Comparison of ENCODE assay signal across 18 cellular contexts in genomic region chr2:190090148-190090547, GRCh38. TPM values are rescaled to one million over a fixed set of nuclear protein-coding genes. Genes with fewer than 3 reads are reported as not detected.
"Had no signal": no experiment of that assay in that cellular context is flagged by ENCODE, and none has a peak within 500 bp of the region (broad histone marks: within the 10 kb centered on the region; RNA-seq: fewer than 3 reads in every experiment).

No MANE protein-coding gene starts in this region.

- H3K36me3 Mint-ChIP-seq: activated naive CD4-positive, alpha-beta T cell treated with anti-CD3 and anti-CD28 coated beads, Interleukin-2, amount 50 U/mL, for 24 hours; memory B cell had no signal

- H3K4me3 ChIP-seq: body of pancreas, coronary artery, gastrocnemius medialis, heart right ventricle, stomach, thyroid gland had no signal

- H3K27ac Mint-ChIP-seq: activated CD4-positive, alpha-beta T cell treated with anti-CD3 and anti-CD28 coated beads, Interleukin-2, amount 10 ng/mL, durations not matched to agents 24 days and 14 days; activated naive CD4-positive, alpha-beta T cell treated with anti-CD3 and anti-CD28 coated beads, Interleukin-2, amount 50 U/mL, for 24 hours; memory B cell; nephron had no signal

- H3K9me3 ChIP-seq: body of pancreas, gastrocnemius medialis, heart right ventricle, stomach, thyroid gland had no signal

- H3K4me3 Mint-ChIP-seq: activated CD4-positive, alpha-beta T cell treated with anti-CD3 and anti-CD28 coated beads, Interleukin-2, amount 10 ng/mL, durations not matched to agents 24 days and 14 days; activated naive CD4-positive, alpha-beta T cell treated with anti-CD3 and anti-CD28 coated beads, Interleukin-2, amount 50 U/mL, for 24 hours; memory B cell; nephron had no signal

- ATAC-seq: body of pancreas, gastrocnemius medialis, left lobe of liver had no signal

- H3K36me3 ChIP-seq: gastrocnemius medialis, heart right ventricle, stomach, thyroid gland, WERI-Rb-1 had no signal

- DNase-seq: activated CD4-positive, alpha-beta T cell treated with anti-CD3 and anti-CD28 coated beads, Interleukin-2, amount 10 ng/mL, durations not matched to agents 24 days and 14 days; activated effector memory CD4-positive, alpha-beta T cell treated with Interleukin-2 at 50 U/mL for 16 hours; body of pancreas; central memory CD4-positive, alpha-beta T cell; effector memory CD4-positive, alpha-beta T cell; gastrocnemius medialis; heart right ventricle; islet precursor cell; stimulated activated CD4-positive, alpha-beta T cell treated with anti-CD3 and anti-CD28 coated beads, Interleukin-12 subunit alpha, Interleukin-12 subunit beta, amount 100 ng/mL, for 4 hours; stomach; thyroid gland; WERI-Rb-1 had no signal

- H3K27me3 ChIP-seq: body of pancreas, gastrocnemius medialis, heart right ventricle, stomach, thyroid gland had no signal

- H3K4me1 Mint-ChIP-seq: activated CD4-positive, alpha-beta T cell treated with anti-CD3 and anti-CD28 coated beads, Interleukin-2, amount 10 ng/mL, durations not matched to agents 24 days and 14 days; activated naive CD4-positive, alpha-beta T cell treated with anti-CD3 and anti-CD28 coated beads, Interleukin-2, amount 50 U/mL, for 24 hours; memory B cell had no signal

- H3K9me3 Mint-ChIP-seq: activated CD4-positive, alpha-beta T cell treated with anti-CD3 and anti-CD28 coated beads, Interleukin-2, amount 10 ng/mL, durations not matched to agents 24 days and 14 days; activated naive CD4-positive, alpha-beta T cell treated with anti-CD3 and anti-CD28 coated beads, Interleukin-2, amount 50 U/mL, for 24 hours; memory B cell; nephron had no signal

- H3K27me3 Mint-ChIP-seq: activated naive CD4-positive, alpha-beta T cell treated with anti-CD3 and anti-CD28 coated beads, Interleukin-2, amount 50 U/mL, for 24 hours had no signal

- H3K27ac ChIP-seq: body of pancreas, coronary artery, epithelial cell of prostate, gastrocnemius medialis, heart right ventricle, stomach, thyroid gland, WERI-Rb-1 had no signal

- H3K4me1 ChIP-seq: body of pancreas, thyroid gland had no signal

RNA-seq across cellular contexts. Expression of gene MSTN, which starts 27.6 kb away (rescaled TPM):
- total RNA-seq: activated CD4-positive, alpha-beta T cell treated with anti-CD3 and anti-CD28 coated beads, Interleukin-2, amount 10 ng/mL, durations not matched to agents 24 days and 14 days; body of pancreas; left lobe of liver had no signal
